Comparison of ENCODE assay signal across 11 cellular contexts in the genomic region with DNA sequence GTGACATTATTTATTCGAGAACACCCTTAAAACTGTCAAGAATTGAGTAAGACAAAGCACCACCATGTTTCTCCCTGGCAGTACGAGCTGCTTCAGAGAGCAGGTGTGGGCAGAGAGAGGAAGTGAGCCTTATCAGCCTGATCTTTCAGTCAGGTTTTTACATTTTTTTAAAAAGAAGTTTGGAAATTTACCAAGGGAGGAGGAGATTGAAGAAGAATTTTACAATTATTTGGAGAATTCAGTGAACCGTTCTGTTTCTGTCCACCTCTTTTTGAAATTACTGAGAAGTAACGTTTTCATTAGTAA.
DNase-seq lines count a peak whose midpoint lies in the region; ATAC-seq, FAIRE-seq and TF ChIP-seq lines count a peak whose summit lies in the region.
"Had no signal": no experiment of that assay in that cellular context is flagged by ENCODE, and none has a peak within 500 bp of the region (broad histone marks: within the 10 kb centered on the region; RNA-seq: fewer than 3 reads in every experiment).

No MANE protein-coding gene starts in this region.

- CTCF ChIA-PET in CD8-positive, alpha-beta T cell (lab: Charles Lee): interaction anchor here (1.0 kb wide), 1 partner anchor 211 kb away, joined by 3 read pairs; no protein-coding TSS in a partner anchor

- no peaks in the 10 kb centered on the region for H3K9me3 ChIP-seq in CD8-positive, alpha-beta T cell (ENCODE audit: low read length)
- no peaks in the 10 kb centered on the region for H3K9me3 ChIP-seq in MG63

- no peak overlapping the region for H3K27ac Mint-ChIP-seq in CD8-positive, alpha-beta T cell

- intact Hi-C loops in CD8-positive, alpha-beta T cell (cut with DNase I, micrococcal nuclease): no loop called here

- no peaks in the 10 kb centered on the region for H3K27me3 Mint-ChIP-seq in CD8-positive, alpha-beta T cell (ENCODE audit: low read depth)

- ATAC-seq in GM21529 (IDR thresholded peaks at IDR 0.05; ENCODE audit: unreplicated experiment): peak; percentile 57
- ATAC-seq in CD8-positive, alpha-beta T cell: no peak

- peak; percentile 71 for FAIRE-seq in GM12891 (lab: Jason Lieb, UNC)
- FAIRE-seq: colon, TTC549 had no signal

- POLR2A ChIA-PET in CD8-positive, alpha-beta T cell (lab: Charles Lee): interaction anchor here (0.7 kb wide), 1 partner anchor 54 kb away, joined by 3 read pairs; no protein-coding TSS in a partner anchor

- no peaks in the 10 kb centered on the region for H3K36me3 Mint-ChIP-seq in CD8-positive, alpha-beta T cell

- H3K27me3 ChIP-seq in CD8-positive, alpha-beta T cell (ENCODE audit: insufficient read depth, low read length): no peaks in the 10 kb centered on the region
- no peaks in the 10 kb centered on the region for H3K27me3 ChIP-seq in MG63

- no peak overlapping the region for H3K27ac ChIP-seq in CD8-positive, alpha-beta T cell (ENCODE audit: low read depth, low read length)

- H3K4me3 Mint-ChIP-seq in CD8-positive, alpha-beta T cell: no peak overlapping the region

- H3K9me3 Mint-ChIP-seq in CD8-positive, alpha-beta T cell: no peaks in the 10 kb centered on the region

- H3K36me3 ChIP-seq in CD8-positive, alpha-beta T cell (ENCODE audit: insufficient read depth, low read length): no peaks in the 10 kb centered on the region
- H3K36me3 ChIP-seq in MG63: no peaks in the 10 kb centered on the region

- H3K4me1 ChIP-seq in CD8-positive, alpha-beta T cell (ENCODE audit: insufficient read depth, low read length): no peaks in the 10 kb centered on the region

- TF ChIP-seq CTCF in CD8-positive, alpha-beta T cell (IDR thresholded peaks at IDR 0.05): no peak

- H3K4me3 ChIP-seq in Jurkat, Clone E6-1 (ENCODE audit: low read length): no peak overlapping the region
- no peak overlapping the region for H3K4me3 ChIP-seq in CD8-positive, alpha-beta T cell (ENCODE audit: low read depth, low read length)
- no peak overlapping the region for H3K4me3 ChIP-seq in MG63

- peaks cover 21% of the 10 kb centered on the region for H3K4me1 Mint-ChIP-seq in CD8-positive, alpha-beta T cell (ENCODE audit: low read depth)

- TF ChIP-seq POLR2A in GM12891 (IDR thresholded peaks at IDR 0.05; ENCODE audit: low read depth, low read length): no peak

- no peak for DNase-seq in GM12891 (ENCODE audit: insufficient read length, low spot score)
- DNase-seq in Jurkat, Clone E6-1 (ENCODE audit: low read depth, low spot score): peak; percentile 71
- DNase-seq in germinal center (ENCODE audit: low spot score): peak; percentile 46
- no peak for DNase-seq in OCI-M2 (lab: John Stamatoyannopoulos, UW; ENCODE audit: unreplicated experiment)
- no peak for DNase-seq in CD8-positive, alpha-beta T cell
- no peak for DNase-seq in MG63
- no peak for DNase-seq in NCI-H2107 (lab: John Stamatoyannopoulos, UW)
- DNase-seq: NCI-H2029 had no signal

TF ChIP-seq in GM12891, 5 proteins besides CTCF, POLR2A, EP300 and RAD21:
- peak; percentile 92 for TF ChIP-seq SPI1 (IDR thresholded peaks at IDR 0.05; ENCODE audit: low read depth, low read length)
- TF ChIP-seq PAX5 (IDR thresholded peaks at IDR 0.05; ENCODE audit: insufficient read depth, low read length, severe bottlenecking): no peak

Comparison
In these comparisons a context has a peak if more than half of its experiments do, and no peak if none do; other contexts are left out.
1. DNase-seq: peak in Jurkat, Clone E6-1 (single experiment) and germinal center (single experiment); none in GM12891 (single experiment), OCI-M2 (single experiment), CD8-positive, alpha-beta T cell (0 of 7), MG63 (single experiment) and NCI-H2107 (single experiment).